9 cellular contexts compared by ENCODE assay signal in genomic region chr12:64392221-64392620, GRCh38. TPM values are rescaled to one million over a fixed set of nuclear protein-coding genes. Genes with fewer than 3 reads are reported as not detected.
DNase-seq lines count a peak whose midpoint lies in the region; FAIRE-seq and TF ChIP-seq lines count a peak whose summit lies in the region.
"Had no signal": no experiment of that assay in that cellular context is flagged by ENCODE, and none has a peak within 500 bp of the region (broad histone marks: within the 10 kb centered on the region; RNA-seq: fewer than 3 reads in every experiment).

No MANE protein-coding gene starts in this region.

- peak in 2 of 11 experiments; percentile 9 to 21 for TF ChIP-seq CTCF in spleen (IDR thresholded peaks at IDR 0.05 in 8 of 11, conservative IDR thresholded peaks at IDR 0.05 in 3 of 11)

- no peaks in the 10 kb centered on the region for H3K27me3 ChIP-seq in adipocyte (replicated peaks; ENCODE audit: control insufficient read depth, insufficient read depth, low read length)
- peaks cover 0 to 32% (median 21%) of the 10 kb centered on the region in 7 donors for H3K27me3 ChIP-seq in spleen (replicated peaks in 1 of 7)

- no peak for FAIRE-seq in frontal cortex (lab: Jason Lieb, UNC)

- WGBS in spleen, 5 donors, result 59 to 91% (median 90%) methylated on average over 3 of the region's 3 CpGs

- H3K4me1 ChIP-seq in adipocyte (ENCODE audit: control insufficient read depth, insufficient read depth, low read length) (no peaks in the 10 kb centered on the region), spleen (peaks cover 0 to 20% (median 9%) of the 10 kb centered on the region in 6 donors)

- no peak overlapping the region for H3K27ac ChIP-seq in spleen

- H3K36me3 ChIP-seq in adipocyte (ENCODE audit: control insufficient read depth, insufficient read depth, low read length, severe bottlenecking), result no peaks in the 10 kb centered on the region
- no peaks in the 10 kb centered on the region for H3K36me3 ChIP-seq in spleen

- H3K9me3 ChIP-seq in adipocyte (ENCODE audit: control insufficient read depth, low read length) (no peaks in the 10 kb centered on the region), spleen (no peaks in the 10 kb centered on the region)

- no peak overlapping the region for H3K9ac ChIP-seq in adipocyte (ENCODE audit: low read length)

- TF ChIP-seq POLR2A in spleen (IDR thresholded peaks at IDR 0.05), result no peak

- intact Hi-C loops in spleen (cut with DNase I; ENCODE audit: low total_unique reads), result no loop called here

- peak; percentile 58 for DNase-seq in NCI-H82 (lab: John Stamatoyannopoulos, UW)
- DNase-seq in NCI-H82 treated with DMSO at 0.1 percent for 48 hours (lab: John Stamatoyannopoulos, UW; ENCODE audit: unreplicated experiment), result no peak
- DNase-seq in HT-29 (ENCODE audit: low spot score), result peak; percentile 66
- peak; percentile 71 for DNase-seq in adipocyte (ENCODE audit: low read depth)
- DNase-seq in myocyte (ENCODE audit: low read depth), result peak; percentile 38
- no peak for DNase-seq in activated CD8-positive, alpha-beta memory T cell treated with anti-CD3 and anti-CD28 coated beads, Interleukin-2, amount 50 U/mL, for 4 hours
- DNase-seq in frontal cortex (ENCODE audit: low spot score in 2 of 2), result no peak
- no peak for DNase-seq in spleen

- H3K4me3 ChIP-seq in adipocyte (ENCODE audit: low read length) (no peak overlapping the region), spleen (no peak overlapping the region)

RNA-seq across cellular contexts. Expression of gene C12orf56, which starts 1.7 kb away (rescaled TPM):
- total RNA-seq in HT-29 (2014; rRNA removed; shearing (Covaris generic)), result not detected in 2 replicates
- total RNA-seq in myocyte (not detected in 2 replicates), frontal cortex (0.41 TPM), spleen (under 1 TPM in 2 of 7 donors, not detected in 5; 0.20 to 0.26 TPM)
- 0.01 TPM for polyA plus RNA-seq in myocyte (2012)
- polyA plus RNA-seq in spleen, result under 1 TPM in 2 of 3 donors, not detected in 1; 0.03 to 0.12 TPM
- polyA plus RNA-seq: CD4-positive, CD25-positive, alpha-beta regulatory T cell had no signal

RNA-seq across cellular contexts. Expression of gene XPOT, which starts 12.0 kb away (rescaled TPM):
- total RNA-seq in HT-29 (2014; rRNA removed; shearing (Covaris generic)), result 42.6 and 45.2 TPM in 2 replicates
- total RNA-seq in myocyte (63.6 and 73.4 TPM in 2 replicates), frontal cortex (53.8 TPM), spleen (10 to 100 TPM; 32.0 to 50.3 (median 46.7) TPM)
- 90.9 TPM for polyA plus RNA-seq in myocyte (2012)
- 10 to 100 TPM; 11.1 to 16.0 (median 12.2) TPM for polyA plus RNA-seq in spleen

RNA-seq across cellular contexts. Expression of gene TBK1, which starts 59.7 kb away (rescaled TPM):
- 13.2 and 13.7 TPM in 2 replicates for total RNA-seq in HT-29 (2014; rRNA removed; shearing (Covaris generic))
- 40.1 and 40.7 TPM in 2 replicates for total RNA-seq in myocyte
- polyA plus RNA-seq in myocyte (2012), result 9.2 TPM
- 38.7 TPM for total RNA-seq in frontal cortex
- total RNA-seq in spleen, result 10 to 100 TPM; 27.5 to 55.2 (median 39.0) TPM
- polyA plus RNA-seq in spleen, result 10 to 100 TPM; 13.9 to 22.2 (median 15.6) TPM

Comparison
In these comparisons a context has a peak if more than half of its experiments do, and no peak if none do; other contexts are left out.
1. DNase-seq: peak in NCI-H82 (single experiment), HT-29 (single experiment), adipocyte (single experiment) and myocyte (single experiment); none in NCI-H82 treated with DMSO at 0.1 percent for 48 hours (single experiment), activated CD8-positive, alpha-beta memory T cell treated with anti-CD3 and anti-CD28 coated beads, Interleukin-2, amount 50 U/mL, for 4 hours (single experiment), frontal cortex (0 of 2) and spleen (single experiment).